Comparison of ENCODE assay signal across 7 cellular contexts in genomic region chr7:18495412-18496335, GRCh38. TPM values are rescaled to one million over a fixed set of nuclear protein-coding genes. Genes with fewer than 3 reads are reported as not detected.
A peak's percentile ranks its signal among the peaks of the same experiment; 100 is the strongest.
DNase-seq lines count a peak whose midpoint lies in the region; ATAC-seq and TF ChIP-seq lines count a peak whose summit lies in the region.

Gene HDAC9, plus strand, starts transcription at chr7:18495749. Its CDS starts 554 bp downstream, at chr7:18496303.

- peaks cover 18% of the 10 kb centered on the region for H3K4me1 ChIP-seq in HEK293 (ENCODE audit: control insufficient read depth, insufficient read depth, low read length)
- H3K4me1 ChIP-seq in uterus: no peaks in the 10 kb centered on the region

- H3K36me3 ChIP-seq in HEK293 (ENCODE audit: control insufficient read depth in 2 of 2, insufficient read depth in 1 of 2, low read length in 2 of 2) (no peaks in the 10 kb centered on the region), SU-DHL-6 (ENCODE audit: low read length) (no peaks in the 10 kb centered on the region), uterus (no peaks in the 10 kb centered on the region)

- H4K20me1 ChIP-seq in SU-DHL-6 (ENCODE audit: low read depth, low read length): no peaks in the 10 kb centered on the region

- ATAC-seq in GM18499 (IDR thresholded peaks at IDR 0.05; ENCODE audit: insufficient read depth, unreplicated experiment): peak; percentile 87

- 0 out of 2 replicates have a peak, but pooled peaks cover 3% of the 10 kb centered on the region for H3F3A ChIP-seq in SU-DHL-6 (ENCODE audit: insufficient read depth)

- peak within 1 kb of the TSS; percentile 60 for H3K4me2 ChIP-seq in SU-DHL-6 (ENCODE audit: low read depth, low read length, poor library complexity, severe bottlenecking)

- H2AFZ ChIP-seq in SU-DHL-6 (ENCODE audit: low read depth, low read length, severe bottlenecking): peak within 1 kb of the TSS; percentile 5

- TF ChIP-seq CTCF in HEK293 (tag by site-specific recombination; IDR thresholded peaks at IDR 0.05) (no peak), NB4 (IDR thresholded peaks at IDR 0.05; ENCODE audit: low read depth, low read length) (no peak), SU-DHL-6 (IDR thresholded peaks at IDR 0.05; ENCODE audit: insufficient read depth, low read length, poor library complexity, severe bottlenecking) (no peak), uterus (IDR thresholded peaks at IDR 0.05) (no peak)

- no peaks in the 10 kb centered on the region for H3K9me2 ChIP-seq in SU-DHL-6 (replicated peaks; ENCODE audit: insufficient read depth, low read length)

- H3K4me3 ChIP-seq in HEK293 (ENCODE audit: low read depth, low read length) (peak within 1 kb of the TSS; percentile 32), NB4 (ENCODE audit: low read depth, low read length) (peak within 1 kb of the TSS; percentile 42), SU-DHL-6 (ENCODE audit: insufficient read depth, low read length, poor library complexity, severe bottlenecking) (peak within 1 kb of the TSS; percentile 42), uterus (peak within 1 kb of the TSS; percentile 20 to 35)

- DNase-seq in NB4 (ENCODE audit: low read depth): peak; percentile 79
- peak; percentile 29 for DNase-seq in fibroblast of gingiva (ENCODE audit: low read depth)
- no peak for DNase-seq in mucosa of gallbladder (ENCODE audit: low spot score)
- peak in 1 of 2 donors; percentile 31 for DNase-seq in uterus

- no peaks in the 10 kb centered on the region for H3K27me3 ChIP-seq in SU-DHL-6 (ENCODE audit: low read length)
- no peaks in the 10 kb centered on the region for H3K27me3 ChIP-seq in uterus

- peak within 1 kb of the TSS; percentile 53 for H3K9ac ChIP-seq in SU-DHL-6 (ENCODE audit: low read length)

- CTCF ChIA-PET in HEK293 (lab: Yijun Ruan, JAX): interaction anchor here (0.8 to 1.0 kb wide), 2 partner anchors 11 to 143 kb away, joined by 3 to 4 read pairs; no protein-coding TSS in a partner anchor

- peaks cover 10% of the 10 kb centered on the region; the same call in 1 of the 2 replicates for H3K79me2 ChIP-seq in SU-DHL-6 (ENCODE audit: insufficient read depth, low read length)

- no peak for TF ChIP-seq POLR2A in NB4 (IDR thresholded peaks at IDR 0.05; ENCODE audit: extremely low read depth, insufficient read length)
- no peak for TF ChIP-seq POLR2A in uterus (IDR thresholded peaks at IDR 0.05)

- intact Hi-C loops in uterus (cut with DNase I; ENCODE audit: low total_unique reads): no loop called here

- no peaks in the 10 kb centered on the region for H3K9me3 ChIP-seq in HEK293 (ENCODE audit: control insufficient read depth, insufficient read depth, low read depth, low read length)
- H3K9me3 ChIP-seq in SU-DHL-6 (ENCODE audit: insufficient read depth, low read length): no peaks in the 10 kb centered on the region
- no peaks in the 10 kb centered on the region for H3K9me3 ChIP-seq in uterus

- H3K27ac ChIP-seq in HEK293 (ENCODE audit: extremely low read depth, low read depth, low read length) (peak within 1 kb of the TSS; percentile 40; the same call in 1 of the 2 replicates), SU-DHL-6 (ENCODE audit: low read depth, low read length) (peak within 1 kb of the TSS; percentile 48), uterus (peak within 1 kb of the TSS; percentile 74 to 84)

- POLR2A ChIA-PET in HEK293 (lab: Yijun Ruan, JAX): interaction anchor here (1.1 kb wide), 1 partner anchor 37 kb away, joined by 3 read pairs; no protein-coding TSS in a partner anchor

TF ChIP-seq in HEK293, 187 proteins besides CTCF, POLR2A, EP300 and RAD21:
- TF ChIP-seq PRDM1 (tag by site-specific recombination; IDR thresholded peaks at IDR 0.05): 0 out of 2 replicates have a peak, but pooled peaks have one; percentile 8
- peak; percentile 36; the same call in 1 of the 2 replicates for TF ChIP-seq ZBTB17 (tag by site-specific recombination; IDR thresholded peaks at IDR 0.05)
- 0 out of 2 replicates have a peak, but pooled peaks have one; percentile 20 for TF ChIP-seq PRDM10 (tag by site-specific recombination; IDR thresholded peaks at IDR 0.05)
- TF ChIP-seq ZNF585B (tag by site-specific recombination; IDR thresholded peaks at IDR 0.05): no peak
- peak; percentile 55; the same call in 1 of the 2 replicates for TF ChIP-seq TRIM28 (IDR thresholded peaks at IDR 0.05; ENCODE audit: borderline replicate concordance, low read length)
- no peak for TF ChIP-seq ZNF202 (tag by site-specific recombination; IDR thresholded peaks at IDR 0.05; ENCODE audit: borderline replicate concordance)
- peak; percentile 94 for TF ChIP-seq ZNF449 (tag by site-specific recombination; IDR thresholded peaks at IDR 0.05)

RNA-seq across cellular contexts. Expression of gene HDAC9, which starts in this region (rescaled TPM):
- total RNA-seq in mucosa of gallbladder (13.5 TPM), uterus (10 to 100 TPM; 54.8 to 96.2 (median 87.2) TPM)
